Comparison of ENCODE assay signal across 21 cellular contexts in the genomic region with DNA sequence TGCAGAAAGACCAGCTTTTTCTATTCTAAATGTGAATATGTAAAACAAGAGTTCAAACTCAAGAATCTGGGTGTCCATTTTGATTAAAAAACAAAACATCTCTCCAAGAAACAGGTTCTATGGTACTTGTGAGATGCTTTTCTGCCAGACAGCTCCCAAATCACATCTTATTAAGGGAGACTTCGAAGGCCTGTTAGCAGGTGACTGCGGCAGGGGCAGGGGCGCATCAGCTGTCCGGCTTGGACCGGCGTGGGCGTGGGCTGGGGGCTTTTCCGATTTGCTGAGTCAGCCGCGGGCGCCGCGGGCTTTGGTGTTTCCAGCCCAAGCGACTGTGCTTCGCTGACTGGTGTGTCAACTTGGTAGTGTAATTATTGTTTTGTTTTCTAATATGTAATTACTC. TPM values are rescaled to one million over a fixed set of nuclear protein-coding genes. Genes with fewer than 3 reads are reported as not detected.
DNase-seq lines count a peak whose midpoint lies in the region; ATAC-seq, FAIRE-seq and TF ChIP-seq lines count a peak whose summit lies in the region.
"Had no signal": no experiment of that assay in that cellular context is flagged by ENCODE, and none has a peak within 500 bp of the region (broad histone marks: within the 10 kb centered on the region; RNA-seq: fewer than 3 reads in every experiment).

No MANE protein-coding gene starts in this region.

- CTCF ChIA-PET in HepG2 (lab: Yijun Ruan, JAX; ENCODE audit: low intra/inter-chr PET ratio, low total read pairs) = no interaction called here

- H3K27me3 ChIP-seq in HepG2 (ENCODE audit: control insufficient read depth in 1 of 2, insufficient read depth in 2 of 2, low read length in 2 of 2) (peaks cover 19 to 64% of the 10 kb centered on the region in 2 experiments), right lobe of liver (peaks cover 13 to 47% of the 10 kb centered on the region in 2 donors)

- H3K4me1 Mint-ChIP-seq in T-helper 17 cell (peaks cover 7% of the 10 kb centered on the region), memory B cell (peaks cover 2% of the 10 kb centered on the region), type B pancreatic cell (ENCODE audit: unreplicated experiment) (peaks cover 36% of the 10 kb centered on the region)

- H3K4me1 ChIP-seq in HepG2 (ENCODE audit: insufficient read depth, low read length) (peaks cover 9% of the 10 kb centered on the region; the same call in 1 of the 2 replicates), right lobe of liver (peaks cover 0 to 6% (median 0%) of the 10 kb centered on the region in 4 donors)
- H3K4me1 ChIP-seq: HAP-1 had no signal

- no peak for ATAC-seq in HepG2
- no peak for ATAC-seq in right lobe of liver
- ATAC-seq in T-helper 17 cell = no peak
- ATAC-seq in memory B cell (ENCODE audit: low read depth) = no peak
- no peak for ATAC-seq in HG02981 (IDR thresholded peaks at IDR 0.05; ENCODE audit: unreplicated experiment)
- ATAC-seq in HG02571 (IDR thresholded peaks at IDR 0.05; ENCODE audit: unreplicated experiment) = no peak
- ATAC-seq: left colon had no signal

- H3K36me3 ChIP-seq in HepG2 (replicated peaks in 1 of 2; ENCODE audit: control insufficient read depth in 1 of 2, insufficient read depth in 2 of 2, low read length in 2 of 2) (no peaks in the 10 kb centered on the region), right lobe of liver (no peaks in the 10 kb centered on the region)
- H3K36me3 ChIP-seq: HAP-1, neutrophil had no signal

- no TSS peak for BruUV-seq in HepG2 (replicated peaks; lab: Mats Ljungman, UMichigan)

- in situ Hi-C loops in HepG2 (cut with HindIII; ENCODE audit: extremely low pct_ligation_motif_present, low pct_unique_long_range_greater_than_20kb) = no loop called here

- H3K4me3 Mint-ChIP-seq in T-helper 17 cell (peak overlapping the region; percentile 13), memory B cell (no peak overlapping the region), type B pancreatic cell (peak overlapping the region; percentile 80)
- H3K4me3 Mint-ChIP-seq: activated CD4-positive, alpha-beta memory T cell treated with anti-CD3 and anti-CD28 coated beads, Interleukin-2, amount 10 ng/mL, durations not matched to agents 7 days and 5 days; activated naive CD4-positive, alpha-beta T cell treated with anti-CD3 and anti-CD28 coated beads for 36 hours; activated T-cell treated with anti-CD3 and anti-CD28 coated beads, Interleukin-2, amount 50 U/mL, for 24 hours had no signal

- DNase-seq in HepG2 (ENCODE audit: low spot score) (no peak), right lobe of liver (no peak), T-helper 17 cell (no peak), memory B cell (ENCODE audit: low spot score in 2 of 2) (no peak), type B pancreatic cell (ENCODE audit: extremely low spot score, unreplicated experiment) (no peak), NCI-H2107 (lab: John Stamatoyannopoulos, UW) (no peak)
- DNase-seq: activated CD4-positive, alpha-beta memory T cell treated with anti-CD3 and anti-CD28 coated beads, Interleukin-2, amount 10 ng/mL, durations not matched to agents 7 days and 5 days; activated naive CD4-positive, alpha-beta T cell treated with anti-CD3 and anti-CD28 coated beads for 36 hours; activated T-cell treated with anti-CD3 and anti-CD28 coated beads, Interleukin-2, amount 50 U/mL, for 24 hours; AML-193; CD8-positive, alpha-beta memory T cell; effector memory CD4-positive, alpha-beta T cell; left colon; midbrain; NCI-H524 treated with DMSO at 0.1 percent for 48 hours; SHP77; stimulated activated CD4-positive, alpha-beta T cell treated with anti-CD3 and anti-CD28 coated beads, Interleukin-12 subunit alpha, Interleukin-12 subunit beta, amount 100 ng/mL, for 4 hours had no signal

- TF ChIP-seq POLR2A in HepG2 (IDR thresholded peaks at IDR 0.05; ENCODE audit: insufficient read depth in 1 of 2, low read depth in 2 of 2, low read length in 2 of 2) = no peak
- TF ChIP-seq POLR2A in right lobe of liver (IDR thresholded peaks at IDR 0.05) = no peak

- TF ChIP-seq CTCF in HepG2 (CRISPR knock-in tag; IDR thresholded peaks at IDR 0.05) (no peak), right lobe of liver (IDR thresholded peaks at IDR 0.05) (no peak), type B pancreatic cell (conservative IDR thresholded peaks at IDR 0.05) (no peak)

- H3K9me3 Mint-ChIP-seq in memory B cell (peaks cover 3% of the 10 kb centered on the region), type B pancreatic cell (no peaks in the 10 kb centered on the region)
- H3K9me3 Mint-ChIP-seq: activated CD4-positive, alpha-beta memory T cell treated with anti-CD3 and anti-CD28 coated beads, Interleukin-2, amount 10 ng/mL, durations not matched to agents 7 days and 5 days had no signal

- no peaks in the 10 kb centered on the region; the same call in 1 of the 2 replicates for H4K20me1 ChIP-seq in HepG2 (ENCODE audit: insufficient read depth, low read length)

- TF ChIP-seq EP300 in HepG2 (IDR thresholded peaks at IDR 0.05; ENCODE audit: low read depth in 2 of 2, low read length in 2 of 2) (no peak), HepG2 (CRISPR knock-in tag; IDR thresholded peaks at IDR 0.05; ENCODE audit: borderline replicate concordance) (no peak)

- intact Hi-C loops in HepG2 (cut with micrococcal nuclease; ENCODE audit: unreplicated experiment) (no loop called here), right lobe of liver (cut with DNase I) (no loop called here)

- H3K4me2 ChIP-seq in HepG2 (ENCODE audit: low read depth, low read length) = no peak overlapping the region

- H3K36me3 Mint-ChIP-seq in T-helper 17 cell (ENCODE audit: low read depth) = peaks cover 4% of the 10 kb centered on the region
- H3K36me3 Mint-ChIP-seq in memory B cell = peaks cover 2% of the 10 kb centered on the region
- H3K36me3 Mint-ChIP-seq in type B pancreatic cell = no peaks in the 10 kb centered on the region

- FAIRE-seq in HepG2 (lab: Jason Lieb, UNC) = no peak

- no peak overlapping the region for H3K27ac ChIP-seq in HepG2 (ENCODE audit: extremely low read length, insufficient read depth, low read length)
- no peak overlapping the region for H3K27ac ChIP-seq in right lobe of liver
- H3K27ac ChIP-seq: neutrophil had no signal

- no peak overlapping the region for H3K9ac ChIP-seq in HepG2 (ENCODE audit: insufficient read depth, low read depth, low read length)

- TF ChIP-seq RAD21 in HepG2 (CRISPR knock-in tag; IDR thresholded peaks at IDR 0.05) = no peak

- no peaks in the 10 kb centered on the region for H3K79me2 ChIP-seq in HepG2 (ENCODE audit: insufficient read depth, low read length)

- 44% methylated on average over 15 of the region's 15 CpGs for WGBS in HepG2 (ENCODE audit: low lambda C conversion rate)
- WGBS in right lobe of liver (ENCODE audit: insufficient coverage, low coverage, low lambda C conversion rate, missing lambda C conversion rate) = 7% methylated on average over 12 of the region's 15 CpGs

- no peak overlapping the region for H2AFZ ChIP-seq in HepG2 (ENCODE audit: low read length)

- POLR2A ChIA-PET in HepG2 (lab: Yijun Ruan, JAX) = no interaction called here

- H3K4me3 ChIP-seq in HepG2 (replicated peaks in 1 of 3; ENCODE audit: insufficient read depth in 1 of 3, low read depth in 2 of 3, low read length in 3 of 3) (no peak overlapping the region), right lobe of liver (no peak overlapping the region)
- H3K4me3 ChIP-seq: HAP-1 had no signal

- H3K27ac Mint-ChIP-seq in T-helper 17 cell (peak overlapping the region; percentile 90), memory B cell (peak overlapping the region; percentile 67), type B pancreatic cell (peak overlapping the region; percentile 74)
- H3K27ac Mint-ChIP-seq: activated CD4-positive, alpha-beta memory T cell treated with anti-CD3 and anti-CD28 coated beads, Interleukin-2, amount 10 ng/mL, durations not matched to agents 7 days and 5 days; activated naive CD4-positive, alpha-beta T cell treated with anti-CD3 and anti-CD28 coated beads for 36 hours; activated T-cell treated with anti-CD3 and anti-CD28 coated beads, Interleukin-2, amount 50 U/mL, for 24 hours had no signal

- H3K9me3 ChIP-seq in HepG2 (ENCODE audit: low read length) (no peaks in the 10 kb centered on the region), right lobe of liver (no peaks in the 10 kb centered on the region), T-helper 17 cell (ENCODE audit: control insufficient read depth, low read length, poor library complexity, severe bottlenecking) (no peaks in the 10 kb centered on the region)
- H3K9me3 ChIP-seq: HAP-1, neutrophil had no signal

- H3K27me3 Mint-ChIP-seq in T-helper 17 cell (peaks cover 81% of the 10 kb centered on the region), memory B cell (peaks cover 31% of the 10 kb centered on the region), type B pancreatic cell (peaks cover 61% of the 10 kb centered on the region)

TF ChIP-seq in HepG2, 621 proteins besides CTCF, POLR2A, EP300 and RAD21 (continues in another document):
- TF ChIP-seq MAFK (conservative IDR thresholded peaks at IDR 0.05 in 1 of 2, IDR thresholded peaks at IDR 0.05 in 1 of 2; ENCODE audit: low read length in 2 of 2) = peak; percentile 44 to 75

RNA-seq across cellular contexts. Expression of a gene that starts 32.6 kb away (rescaled TPM):
- total RNA-seq in HepG2 (2016; rRNA removed; fragmentation: Illumina TruSeq; extraction: Trizol) (not detected in 2 replicates), right lobe of liver (under 1 TPM in 3 of 6 experiments, not detected in 3; 0.07 to 0.18 (median 0.12) TPM), T-helper 17 cell (under 1 TPM; 0.18 to 0.40 TPM), type B pancreatic cell (ENCODE audit: low replicate concordance) (66.6 and 143 TPM in 2 replicates)
- total RNA-seq in HepG2 (2016; cell fraction: cytosol; rRNA removed; fragmentation: Illumina TruSeq; extraction: Trizol; ENCODE audit: low read depth) = not detected in 2 replicates
- total RNA-seq in HepG2 (2016; cell fraction: insoluble cytoplasmic fraction; rRNA removed; fragmentation: Illumina TruSeq; extraction: Trizol) = not detected in 2 replicates
- total RNA-seq in HepG2 (2016; cell fraction: membrane; rRNA removed; fragmentation: Illumina TruSeq; extraction: Trizol) = not detected in 2 replicates
- not detected in 2 replicates for total RNA-seq in HepG2 (2016; cell fraction: nucleus; rRNA removed; fragmentation: Illumina TruSeq; extraction: Trizol)
- not detected in 2 replicates for polyA plus RNA-seq in HepG2 (2011; rRNA removed)
- polyA plus RNA-seq in HepG2 (2011; cell fraction: cytosol; rRNA removed) = 0.04 and 0.09 TPM in 2 replicates
- not detected in 2 replicates for polyA plus RNA-seq in HepG2 (2011; cell fraction: nucleus; rRNA removed)
- not detected in 2 replicates for polyA plus RNA-seq in HepG2 (2012)
- polyA plus RNA-seq in HepG2 (2016; cell fraction: cytosol; fragmentation: Illumina TruSeq; extraction: Trizol; ENCODE audit: low read depth) = not detected in 2 replicates
- polyA plus RNA-seq in HepG2 (2016; cell fraction: insoluble cytoplasmic fraction; fragmentation: Illumina TruSeq; extraction: Trizol; ENCODE audit: low read depth) = not detected in 2 replicates
- not detected in 2 replicates for polyA plus RNA-seq in HepG2 (2016; cell fraction: membrane; fragmentation: Illumina TruSeq; extraction: Trizol; ENCODE audit: low read depth)
- polyA plus RNA-seq in HepG2 (2016; cell fraction: nucleus; fragmentation: Illumina TruSeq; extraction: Trizol; ENCODE audit: insufficient read depth, low read depth) = not detected in 2 replicates
- polyA minus RNA-seq in HepG2 (2011; rRNA and poly(A)+ RNA removed; ENCODE audit: low replicate concordance) = 48.3 TPM in 1 of 2 replicates, not detected in the other
- 0.99 and 2.1 TPM in 2 replicates for polyA minus RNA-seq in HepG2 (2011; cell fraction: cytosol; rRNA and poly(A)+ RNA removed)
- 0.25 and 1.2 TPM in 2 replicates for polyA minus RNA-seq in HepG2 (2011; cell fraction: nucleus; rRNA and poly(A)+ RNA removed)
- total RNA-seq: CD8-positive, alpha-beta memory T cell had no signal
- polyA plus RNA-seq: CD8-positive, alpha-beta memory T cell had no signal

Comparison
In these comparisons a context has a peak if more than half of its experiments do, and no peak if none do; other contexts are left out.
1. RNA of a gene that starts 32.6 kb away (total RNA-seq): 66.6 to 143 TPM in type B pancreatic cell; 0.18 to 0.40 TPM in T-helper 17 cell, 0.07 to 0.18 TPM in right lobe of liver and not detected in HepG2; every median in the first group is over 10 times any median in the second.
2. Peak in every context shown above with its lines, with median percentiles within 50 percentile points of each other: H3K27ac Mint-ChIP-seq.